In the genomic region with DNA sequence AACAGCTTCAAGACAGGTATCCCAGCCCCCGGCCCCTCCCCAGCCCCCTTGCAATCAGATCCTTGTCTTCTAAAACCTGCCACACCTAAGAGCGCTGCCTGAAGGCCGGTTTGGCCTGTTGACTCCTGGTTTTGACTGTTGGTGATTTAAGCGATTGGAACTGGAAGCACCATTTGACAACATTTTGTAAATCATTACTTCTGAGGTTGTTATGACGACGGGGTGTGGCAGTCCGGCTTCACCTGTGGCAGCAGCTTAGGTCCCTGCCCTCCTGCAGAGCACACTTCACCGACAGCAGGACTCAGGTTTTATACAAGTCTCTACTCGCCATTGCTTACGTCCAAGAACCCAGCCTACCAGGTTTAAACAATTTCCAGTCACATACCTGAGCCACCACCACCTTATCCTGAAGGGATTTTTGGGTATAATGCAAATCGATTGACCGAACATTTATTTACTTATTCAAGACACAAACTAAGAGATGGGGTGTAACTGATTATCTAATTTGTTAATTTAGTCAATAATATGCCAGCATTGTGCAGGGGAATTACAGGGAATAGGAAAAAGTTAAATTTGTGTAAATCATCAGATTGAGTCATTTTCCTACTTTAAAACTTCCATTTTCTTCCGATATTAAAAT, we compare ENCODE assay signal across 8 cellular contexts. TPM values are rescaled to one million over a fixed set of nuclear protein-coding genes. Genes with fewer than 3 reads are reported as not detected.
A peak's percentile ranks its signal among the peaks of the same experiment; 100 is the strongest.
DNase-seq lines count a peak whose midpoint lies in the region; ATAC-seq and TF ChIP-seq lines count a peak whose summit lies in the region.

No MANE protein-coding gene starts in this region.

- peak overlapping the region in 1 of 3 donors; percentile 79 for H3K9ac ChIP-seq in skeletal muscle tissue (ENCODE audit: low read depth in 1 of 3, low read length in 3 of 3)

- no peak for TF ChIP-seq CTCF in HFF-Myc (IDR thresholded peaks at IDR 0.05; ENCODE audit: low read depth, low read length, missing control alignments)
- TF ChIP-seq CTCF in fibroblast of the aortic adventitia (IDR thresholded peaks at IDR 0.05; ENCODE audit: insufficient read depth, low read length) = no peak

- H3K4me3 ChIP-seq in HFF-Myc (replicated peaks; ENCODE audit: low read depth, low read length) (peak overlapping the region; percentile 85), SJCRH30 (peak overlapping the region; percentile 83), fibroblast of the aortic adventitia (ENCODE audit: low read depth, low read length) (peak overlapping the region; percentile 40), skeletal muscle tissue (ENCODE audit: low read length in 3 of 3) (peak overlapping the region; percentile 72 to 95 (median 86))

- DNase-seq in HFF-Myc (ENCODE audit: extremely low read depth, low read depth) (no peak), SJCRH30 (no peak), fibroblast of the aortic adventitia (ENCODE audit: low read depth) (no peak), NCI-H774 (lab: John Stamatoyannopoulos, UW) (no peak)

- H3K27me3 ChIP-seq in SJCRH30 (no peaks in the 10 kb centered on the region), skeletal muscle tissue (ENCODE audit: control insufficient read depth in 3 of 3, insufficient read depth in 3 of 3, low read length in 3 of 3) (peaks cover under 1 to 3% (median under 1%) of the 10 kb centered on the region in 3 donors)

- H3K36me3 ChIP-seq in SJCRH30 (peaks cover 10% of the 10 kb centered on the region), skeletal muscle tissue (ENCODE audit: control insufficient read depth in 3 of 3, insufficient read depth in 3 of 3, low read length in 3 of 3) (no peaks in the 10 kb centered on the region)

- ATAC-seq in GM21367 (IDR thresholded peaks at IDR 0.05; ENCODE audit: unreplicated experiment) (no peak), GM18520 (IDR thresholded peaks at IDR 0.05; ENCODE audit: unreplicated experiment) (no peak), GM21447 (IDR thresholded peaks at IDR 0.05; ENCODE audit: unreplicated experiment) (no peak)

- H3K4me1 ChIP-seq in SJCRH30 (peaks cover 14% of the 10 kb centered on the region), skeletal muscle tissue (ENCODE audit: control insufficient read depth in 3 of 3, insufficient read depth in 3 of 3, low read length in 3 of 3) (peaks cover 9 to 17% (median 11%) of the 10 kb centered on the region in 3 donors)

- H3K27ac ChIP-seq in SJCRH30 = no peak overlapping the region; the same call in 1 of the 2 replicates
- H3K27ac ChIP-seq in skeletal muscle tissue (ENCODE audit: low read depth, low read length) = no peak overlapping the region

- H3K9me3 ChIP-seq in SJCRH30 (replicated peaks) (no peaks in the 10 kb centered on the region), skeletal muscle tissue (ENCODE audit: control insufficient read depth in 3 of 3, low read length in 3 of 3) (no peaks in the 10 kb centered on the region)

RNA-seq across cellular contexts. Expression of a gene that starts 0.7 kb away (rescaled TPM):
- 100 and 105 TPM in 2 replicates for total RNA-seq in SJCRH30 (2014; rRNA removed; shearing (Covaris generic))
- 15.3 and 57.7 TPM in 2 replicates for total RNA-seq in fibroblast of the aortic adventitia (ENCODE audit: low replicate concordance)
- 32.4 TPM for total RNA-seq in skeletal muscle tissue

RNA-seq across cellular contexts. Expression of a gene that starts 33.2 kb away (rescaled TPM):
- 0.08 TPM in 1 of 2 replicates, not detected in the other for total RNA-seq in SJCRH30 (2014; rRNA removed; shearing (Covaris generic))
- 2.4 TPM in 1 of 2 replicates, not detected in the other for total RNA-seq in fibroblast of the aortic adventitia (ENCODE audit: low replicate concordance)
- 1.6 TPM for total RNA-seq in skeletal muscle tissue

RNA-seq across cellular contexts. Expression of a gene that starts 58.7 kb away (rescaled TPM):
- 13.6 and 16.3 TPM in 2 replicates for total RNA-seq in SJCRH30 (2014; rRNA removed; shearing (Covaris generic))
- total RNA-seq in fibroblast of the aortic adventitia (ENCODE audit: low replicate concordance) = 2.4 and 6.1 TPM in 2 replicates
- 6.8 TPM for total RNA-seq in skeletal muscle tissue
